ENCODE assay signal across 27 cellular contexts in the genomic region with DNA sequence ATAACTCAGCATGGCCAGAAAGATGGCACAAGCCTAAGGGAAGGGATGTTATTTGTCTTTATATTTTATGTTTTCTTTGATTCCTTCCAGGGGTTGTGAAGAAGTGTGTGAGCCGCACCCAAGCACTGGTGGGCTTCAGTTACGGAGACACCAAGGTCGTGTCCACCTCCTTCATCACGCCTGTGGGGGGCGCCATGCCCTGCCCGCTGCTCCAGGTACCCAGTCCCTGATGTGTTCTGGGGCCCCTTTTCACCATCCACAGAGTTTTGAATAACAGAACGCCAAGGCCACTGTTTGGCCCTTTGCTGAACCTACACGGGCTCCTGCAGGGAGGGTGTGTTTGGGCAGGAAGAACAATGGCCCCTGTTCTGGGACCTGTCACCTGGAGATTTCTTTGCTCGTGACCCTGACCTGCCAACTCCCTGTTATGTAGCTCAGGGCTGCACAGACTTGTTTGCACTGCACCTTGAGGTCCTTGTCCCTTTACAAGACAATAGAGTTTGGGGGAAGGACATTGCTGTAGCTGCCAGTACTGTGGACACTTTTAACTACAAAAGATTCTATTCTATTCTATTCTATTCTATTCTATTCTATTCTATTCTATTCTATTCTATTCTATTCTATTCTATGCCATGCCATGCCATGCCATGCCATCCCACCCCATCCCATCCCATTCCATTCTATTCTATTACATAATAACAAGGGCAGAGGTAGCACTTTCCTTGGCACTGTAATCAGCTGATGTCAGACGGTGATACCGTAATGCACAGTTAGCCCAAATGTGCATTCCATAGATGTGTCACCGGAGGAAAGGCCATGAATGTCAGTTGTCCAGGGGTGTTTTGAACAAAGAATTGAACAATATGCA. TPM values are rescaled to one million over a fixed set of nuclear protein-coding genes. Genes with fewer than 3 reads are reported as not detected.
DNase-seq lines count a peak whose midpoint lies in the region; ATAC-seq, FAIRE-seq and TF ChIP-seq lines count a peak whose summit lies in the region.
"Had no signal": no experiment of that assay in that cellular context is flagged by ENCODE, and none has a peak within 500 bp of the region (broad histone marks: within the 10 kb centered on the region; RNA-seq: fewer than 3 reads in every experiment).

No MANE protein-coding gene starts in this region.

- H3K9me3 ChIP-seq in SK-N-SH (no peaks in the 10 kb centered on the region), small intestine (ENCODE audit: control insufficient read depth, low read depth) (no peaks in the 10 kb centered on the region)
- H3K9me3 ChIP-seq: sigmoid colon, thoracic aorta, vagina had no signal

- H3K4me3 ChIP-seq in SK-N-SH (ENCODE audit: low read depth in 2 of 2, low read length in 1 of 2), result no peak overlapping the region
- H3K4me3 ChIP-seq in small intestine (ENCODE audit: low read depth in 1 of 2, low read length in 2 of 2), result no peak overlapping the region
- H3K4me3 ChIP-seq: sigmoid colon, thoracic aorta, vagina had no signal

- peak; percentile 29; the same call in 1 of the 2 replicates for TF ChIP-seq CTCF in SK-N-SH (IDR thresholded peaks at IDR 0.05)

- H3K27ac ChIP-seq in SK-N-SH (ENCODE audit: low read depth in 2 of 2, low read length in 1 of 2), result no peak overlapping the region
- no peak overlapping the region for H3K27ac ChIP-seq in small intestine (ENCODE audit: low read depth in 1 of 2, low read length in 1 of 2)
- H3K27ac ChIP-seq: epithelial cell of prostate, sigmoid colon, thoracic aorta, vagina, VCaP had no signal

- no peak for TF ChIP-seq EP300 in SK-N-SH (IDR thresholded peaks at IDR 0.05; ENCODE audit: borderline replicate concordance in 1 of 2, low read depth in 1 of 2, low read length in 1 of 2)

- H2AFZ ChIP-seq in SK-N-SH (ENCODE audit: low read depth), result no peak overlapping the region

- H3F3A ChIP-seq in SK-N-SH (replicated peaks; ENCODE audit: insufficient read depth), result no peaks in the 10 kb centered on the region

- CTCF ChIA-PET in SK-N-SH (lab: Yijun Ruan, JAX), result no interaction called here

- 76% methylated on average over 12 of the region's 12 CpGs for WGBS in SK-N-SH (ENCODE audit: low lambda C conversion rate)
- WGBS in small intestine, 3 donors, result 58 to 72% (median 65%) methylated on average over 12 of the region's 12 CpGs

- no peak overlapping the region for H3K4me2 ChIP-seq in SK-N-SH

- H3K79me2 ChIP-seq in SK-N-SH (ENCODE audit: insufficient read depth), result no peaks in the 10 kb centered on the region

- no peak for ATAC-seq in SK-N-SH treated with all-trans-retinoic acid at 6 μM for 48 hours
- no peak for ATAC-seq in HG02973 (IDR thresholded peaks at IDR 0.05; ENCODE audit: unreplicated experiment)
- ATAC-seq: activated T-cell treated with anti-CD3 and anti-CD28 coated beads, Interleukin-2, amount 50 U/mL, for 4 hours had no signal

- no peak overlapping the region for H3K9ac ChIP-seq in SK-N-SH

- no peaks in the 10 kb centered on the region for H3K27me3 ChIP-seq in SK-N-SH (ENCODE audit: insufficient read depth)
- no peaks in the 10 kb centered on the region for H3K27me3 ChIP-seq in small intestine (ENCODE audit: control insufficient read depth in 2 of 2, insufficient read depth in 2 of 2, low read length in 2 of 2)
- H3K27me3 ChIP-seq: sigmoid colon, vagina had no signal

- DNase-seq in SK-N-SH, result no peak
- DNase-seq in SW480 (ENCODE audit: low spot score), result peak; percentile 17
- DNase-seq in iPS-NIHi7 (ENCODE audit: extremely low spot score), result peak; percentile 44
- DNase-seq in small intestine, result peak; percentile 13
- no peak for DNase-seq in cerebellar cortex (ENCODE audit: low spot score)
- no peak for DNase-seq in NCI-H1930 (lab: John Stamatoyannopoulos, UW)
- DNase-seq: 8988T; activated CD4-positive, alpha-beta T cell treated with anti-CD3 and anti-CD28 coated beads, Interleukin-2, amount 10 ng/mL, durations not matched to agents 7 days and 5 days; activated gamma-delta T cell treated with Interleukin-2 at 50 U/mL for 16 hours; activated T-cell treated with anti-CD3 and anti-CD28 coated beads, Interleukin-2, amount 50 U/mL, for 4 hours; CD4-positive, CD25-positive, alpha-beta regulatory T cell; EL; glutamatergic neuron; HCEC 1CT; KG1; NCI-H1436; NCI-H2107; sigmoid colon; stimulated activated CD4-positive, alpha-beta T cell treated with anti-CD3 and anti-CD28 coated beads, Interleukin-15, amount 100 ng/mL, for 24 hours; stimulated activated naive CD4-positive, alpha-beta T cell had no signal

- no peaks in the 10 kb centered on the region for H4K20me1 ChIP-seq in SK-N-SH (ENCODE audit: insufficient read depth)

- H3K36me3 ChIP-seq in SK-N-SH (replicated peaks in 1 of 2; ENCODE audit: control insufficient read depth in 1 of 2, insufficient read depth in 2 of 2, low read length in 1 of 2), result no peaks in the 10 kb centered on the region
- H3K36me3 ChIP-seq in small intestine (ENCODE audit: control insufficient read depth in 2 of 2, insufficient read depth in 2 of 2, low read length in 2 of 2), result no peaks in the 10 kb centered on the region
- H3K36me3 ChIP-seq: sigmoid colon, thoracic aorta, vagina had no signal

- TF ChIP-seq RAD21 in SK-N-SH (IDR thresholded peaks at IDR 0.05; ENCODE audit: low read length), result no peak

- no peaks in the 10 kb centered on the region for H3K9me2 ChIP-seq in SK-N-SH

- H3K4me1 ChIP-seq in SK-N-SH (ENCODE audit: control insufficient read depth in 1 of 2, insufficient read depth in 2 of 2, low read depth in 1 of 2, low read length in 1 of 2) (no peaks in the 10 kb centered on the region; a peak in 1 of 4 replicates), small intestine (ENCODE audit: control insufficient read depth in 2 of 2, insufficient read depth in 1 of 2, low read depth in 1 of 2, low read length in 1 of 2) (peaks cover 0 to 2% of the 10 kb centered on the region in 2 donors)
- H3K4me1 ChIP-seq: sigmoid colon, vagina had no signal

- FAIRE-seq in small intestine (lab: Jason Lieb, UNC), result no peak
- FAIRE-seq: astrocyte had no signal

- POLR2A ChIA-PET in SK-N-SH (lab: Yijun Ruan, JAX), result no interaction called here

TF ChIP-seq in SK-N-SH, 30 proteins besides CTCF, POLR2A, EP300 and RAD21 (continues in another document):
- TF ChIP-seq, protein P1, sequence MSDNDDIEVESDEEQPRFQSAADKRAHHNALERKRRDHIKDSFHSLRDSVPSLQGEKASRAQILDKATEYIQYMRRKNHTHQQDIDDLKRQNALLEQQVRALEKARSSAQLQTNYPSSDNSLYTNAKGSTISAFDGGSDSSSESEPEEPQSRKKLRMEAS (IDR thresholded peaks at IDR 0.05; ENCODE audit: low read depth), result no peak
- TF ChIP-seq TAF1 (IDR thresholded peaks at IDR 0.05; ENCODE audit: borderline replicate concordance, low read depth, low read length), result no peak
- TF ChIP-seq, protein P2, sequence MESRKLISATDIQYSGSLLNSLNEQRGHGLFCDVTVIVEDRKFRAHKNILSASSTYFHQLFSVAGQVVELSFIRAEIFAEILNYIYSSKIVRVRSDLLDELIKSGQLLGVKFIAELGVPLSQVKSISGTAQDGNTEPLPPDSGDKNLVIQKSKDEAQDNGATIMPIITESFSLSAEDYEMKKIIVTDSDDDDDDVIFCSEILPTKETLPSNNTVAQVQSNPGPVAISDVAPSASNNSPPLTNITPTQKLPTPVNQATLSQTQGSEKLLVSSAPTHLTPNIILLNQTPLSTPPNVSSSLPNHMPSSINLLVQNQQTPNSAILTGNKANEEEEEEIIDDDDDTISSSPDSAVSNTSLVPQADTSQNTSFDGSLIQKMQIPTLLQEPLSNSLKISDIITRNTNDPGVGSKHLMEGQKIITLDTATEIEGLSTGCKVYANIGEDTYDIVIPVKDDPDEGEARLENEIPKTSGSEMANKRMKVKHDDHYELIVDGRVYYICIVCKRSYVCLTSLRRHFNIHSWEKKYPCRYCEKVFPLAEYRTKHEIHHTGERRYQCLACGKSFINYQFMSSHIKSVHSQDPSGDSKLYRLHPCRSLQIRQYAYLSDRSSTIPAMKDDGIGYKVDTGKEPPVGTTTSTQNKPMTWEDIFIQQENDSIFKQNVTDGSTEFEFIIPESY (IDR thresholded peaks at IDR 0.05; ENCODE audit: borderline replicate concordance, low read depth), result no peak
- TF ChIP-seq YY1 (IDR thresholded peaks at IDR 0.05; ENCODE audit: low read depth), result no peak
- TF ChIP-seq EZH2phosphoT487 (IDR thresholded peaks at IDR 0.05; ENCODE audit: borderline replicate concordance, low read depth), result no peak
- no peak for TF ChIP-seq SMC3 (IDR thresholded peaks at IDR 0.05; ENCODE audit: low read depth, low read length)

TF ChIP-seq in SK-N-SH treated with all-trans-retinoic acid at 6 μM for 48 hours, 23 proteins besides CTCF, POLR2A, EP300 and RAD21 (continues in another document):
- TF ChIP-seq TOX (CRISPR knock-in tag; IDR thresholded peaks at IDR 0.05; ENCODE audit: borderline replicate concordance), result no peak
- TF ChIP-seq ZFP30 (CRISPR knock-in tag; IDR thresholded peaks at IDR 0.05), result no peak
- TF ChIP-seq GLIS3 (CRISPR knock-in tag; IDR thresholded peaks at IDR 0.05), result no peak
- no peak for TF ChIP-seq OSR1 (CRISPR knock-in tag; IDR thresholded peaks at IDR 0.05)
- no peak for TF ChIP-seq BACH2 (CRISPR knock-in tag; IDR thresholded peaks at IDR 0.05; ENCODE audit: borderline replicate concordance)
- no peak for TF ChIP-seq ZNF565 (CRISPR knock-in tag; conservative IDR thresholded peaks at IDR 0.05; ENCODE audit: low read depth)

RNA-seq across cellular contexts. Expression of a gene that starts 48.2 kb away (rescaled TPM):
- polyA plus RNA-seq in SK-N-SH (2012; rRNA removed) (not detected in 2 replicates), small intestine (under 1 TPM in 2 of 3 donors, not detected in 1; 0.22 to 0.30 TPM)
- polyA plus RNA-seq in SK-N-SH (2012; cell fraction: cytosol; rRNA removed), result not detected in 2 replicates
- polyA plus RNA-seq in SK-N-SH (2012; cell fraction: nucleus; rRNA removed), result not detected in 2 replicates
- polyA plus RNA-seq: CD4-positive, CD25-positive, alpha-beta regulatory T cell had no signal

Comparison
In these comparisons a context has a peak if more than half of its experiments do, and no peak if none do; other contexts are left out.
1. DNase-seq: peak in SW480 (single experiment), iPS-NIHi7 (single experiment) and small intestine (single experiment); none in SK-N-SH (single experiment), cerebellar cortex (single experiment) and NCI-H1930 (0 of 2).